In genomic region chr14:69260246-69260978, GRCh38 we compare ENCODE assay signal across 8 cellular contexts. TPM values are rescaled to one million over a fixed set of nuclear protein-coding genes. Genes with fewer than 3 reads are reported as not detected.
DNase-seq lines count a peak whose midpoint lies in the region; ATAC-seq, FAIRE-seq and TF ChIP-seq lines count a peak whose summit lies in the region.

No MANE protein-coding gene starts in this region.

- H3K9me3 ChIP-seq in A549 = no peaks in the 10 kb centered on the region

- no peak for TF ChIP-seq EP300 in A549 (IDR thresholded peaks at IDR 0.05)

- DNase-seq in A549 (ENCODE audit: low read depth in 1 of 2, low spot score in 1 of 2) (peak in 1 of 2 experiments; percentile 47), GM12891 (ENCODE audit: insufficient read length, low spot score) (peak; percentile 37)

- H3K4me2 ChIP-seq in A549 = peak overlapping the region; percentile 99

- no peaks in the 10 kb centered on the region for H3K9me3 Mint-ChIP-seq in activated T-helper 17 cell treated with anti-CD3 and anti-CD28 coated beads, Interleukin-2, amount 50 U/mL, for 72 hours

- ATAC-seq in A549 = peak; percentile 49 to 61
- ATAC-seq in activated T-helper 17 cell treated with anti-CD3 and anti-CD28 coated beads, Interleukin-2, amount 50 U/mL, for 72 hours (replicated peaks) = no peak
- ATAC-seq in GM21447 (IDR thresholded peaks at IDR 0.05; ENCODE audit: unreplicated experiment) = no peak
- ATAC-seq in HG03196 (IDR thresholded peaks at IDR 0.05; ENCODE audit: unreplicated experiment) = no peak
- ATAC-seq in HG03378 (IDR thresholded peaks at IDR 0.05; ENCODE audit: unreplicated experiment) = no peak

- TF ChIP-seq RAD21 in A549 (conservative IDR thresholded peaks at IDR 0.05 in 1 of 2, IDR thresholded peaks at IDR 0.05 in 1 of 2) = no peak

- CTCF ChIA-PET in A549 (lab: Yijun Ruan, JAX) = interaction anchor here (0.8 to 6.6 kb wide), 29 partner anchors 10 to 199 kb away, joined by 3 to 45 read pairs (median 4); no protein-coding TSS in a partner anchor

- no peak overlapping the region for H3K27ac Mint-ChIP-seq in activated T-helper 17 cell treated with anti-CD3 and anti-CD28 coated beads, Interleukin-2, amount 50 U/mL, for 72 hours

- H3K4me1 ChIP-seq in A549 = peaks cover 3% of the 10 kb centered on the region; the same call in 1 of the 3 replicates

- H3K27ac ChIP-seq in A549 = peak overlapping the region; percentile 57 to 79; a peak in 5 of 6 replicates
- H3K27ac ChIP-seq in skin epidermis = peak overlapping the region in 9 of 21 experiments; percentile 14 to 83 (median 70)

- 1% methylated on average over 28 of the region's 80 CpGs for WGBS in A549 (ENCODE audit: missing lambda C conversion rate)

- no peak for TF ChIP-seq CTCF in A549 (IDR thresholded peaks at IDR 0.05)

- FAIRE-seq in A549 (lab: Jason Lieb, UNC) (no peak), GM12891 (lab: Jason Lieb, UNC) (no peak)

- H3K36me3 Mint-ChIP-seq in activated T-helper 17 cell treated with anti-CD3 and anti-CD28 coated beads, Interleukin-2, amount 50 U/mL, for 72 hours (ENCODE audit: low read depth) = no peaks in the 10 kb centered on the region

- H3K4me1 Mint-ChIP-seq in activated T-helper 17 cell treated with anti-CD3 and anti-CD28 coated beads, Interleukin-2, amount 50 U/mL, for 72 hours = no peaks in the 10 kb centered on the region

- H3K4me3 ChIP-seq in A549 (peak overlapping the region; percentile 62), iPS-11a (ENCODE audit: low read depth, low read length) (peak overlapping the region; percentile 70), skin epidermis (peak overlapping the region; percentile 23 to 54 (median 38))

- H3K4me3 Mint-ChIP-seq in activated T-helper 17 cell treated with anti-CD3 and anti-CD28 coated beads, Interleukin-2, amount 50 U/mL, for 72 hours = peak overlapping the region; percentile 64

- TF ChIP-seq POLR2A in A549 (IDR thresholded peaks at IDR 0.05; ENCODE audit: low read length) (no peak), GM12891 (IDR thresholded peaks at IDR 0.05; ENCODE audit: low read depth, low read length) (no peak)

- POLR2A ChIA-PET in A549 (lab: Yijun Ruan, JAX) = interaction anchor here (1.1 kb wide), 1 partner anchor 138 kb away, joined by 3 read pairs; the partner anchor contains the start of genes ERH and SLC39A9

- H3K27me3 Mint-ChIP-seq in activated T-helper 17 cell treated with anti-CD3 and anti-CD28 coated beads, Interleukin-2, amount 50 U/mL, for 72 hours = peaks cover 54% of the 10 kb centered on the region

TF ChIP-seq in A549, 52 proteins besides CTCF, POLR2A, EP300 and RAD21:
- no peak for TF ChIP-seq NFE2L2 (conservative IDR thresholded peaks at IDR 0.05; ENCODE audit: low read length)
- TF ChIP-seq, protein P1, sequence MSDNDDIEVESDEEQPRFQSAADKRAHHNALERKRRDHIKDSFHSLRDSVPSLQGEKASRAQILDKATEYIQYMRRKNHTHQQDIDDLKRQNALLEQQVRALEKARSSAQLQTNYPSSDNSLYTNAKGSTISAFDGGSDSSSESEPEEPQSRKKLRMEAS (IDR thresholded peaks at IDR 0.05) = peak; percentile 12; the same call in 1 of the 2 replicates
- no peak for TF ChIP-seq KDM1A (IDR thresholded peaks at IDR 0.05; ENCODE audit: low read depth)

TF ChIP-seq in GM12891, 5 proteins besides CTCF, POLR2A, EP300 and RAD21:
- no peak for TF ChIP-seq POLR2AphosphoS5 (IDR thresholded peaks at IDR 0.05; ENCODE audit: low read depth, low read length)

RNA-seq across cellular contexts. Expression of gene GALNT16, which starts 0.5 kb away (rescaled TPM):
- polyA plus RNA-seq in A549 (2011; rRNA removed) (2.3 and 2.8 TPM in 2 replicates), A549 (2017; fragmentation: RNase III; extraction: RNeasy Plus Mini Kit Qiagen cat#74134 plus additional on column Dnase treatment) (2.6 to 3.9 TPM (median 3.4 TPM) in 3 replicates)
- polyA plus RNA-seq in A549 (2012; cell fraction: cytosol; rRNA removed) = 4.8 and 5.7 TPM in 2 replicates
- 12.0 and 12.7 TPM in 2 replicates for polyA plus RNA-seq in A549 (2012; cell fraction: nucleus; rRNA removed)
- 2.2 and 6.4 TPM in 2 replicates for polyA minus RNA-seq in A549 (2011; rRNA and poly(A)+ RNA removed)
- 0.14 TPM for polyA plus RNA-seq in GM12891 (2012; ENCODE audit: low read depth, missing spikeins)
- under 1 TPM; 0.06 to 0.66 TPM for total RNA-seq in activated T-helper 17 cell treated with anti-CD3 and anti-CD28 coated beads, Interleukin-2, amount 50 U/mL, for 72 hours

Comparison
In these comparisons a context has a peak if more than half of its experiments do, and no peak if none do; other contexts are left out.
1. ATAC-seq: peak in A549 (2 of 2); none in activated T-helper 17 cell treated with anti-CD3 and anti-CD28 coated beads, Interleukin-2, amount 50 U/mL, for 72 hours (single experiment), GM21447 (single experiment), HG03196 (single experiment) and HG03378 (single experiment).
2. Peak in every context shown above with its lines, with median percentiles within 50 percentile points of each other: H3K4me3 ChIP-seq.